1 cellular context compared by ENCODE assay signal in the genomic region with DNA sequence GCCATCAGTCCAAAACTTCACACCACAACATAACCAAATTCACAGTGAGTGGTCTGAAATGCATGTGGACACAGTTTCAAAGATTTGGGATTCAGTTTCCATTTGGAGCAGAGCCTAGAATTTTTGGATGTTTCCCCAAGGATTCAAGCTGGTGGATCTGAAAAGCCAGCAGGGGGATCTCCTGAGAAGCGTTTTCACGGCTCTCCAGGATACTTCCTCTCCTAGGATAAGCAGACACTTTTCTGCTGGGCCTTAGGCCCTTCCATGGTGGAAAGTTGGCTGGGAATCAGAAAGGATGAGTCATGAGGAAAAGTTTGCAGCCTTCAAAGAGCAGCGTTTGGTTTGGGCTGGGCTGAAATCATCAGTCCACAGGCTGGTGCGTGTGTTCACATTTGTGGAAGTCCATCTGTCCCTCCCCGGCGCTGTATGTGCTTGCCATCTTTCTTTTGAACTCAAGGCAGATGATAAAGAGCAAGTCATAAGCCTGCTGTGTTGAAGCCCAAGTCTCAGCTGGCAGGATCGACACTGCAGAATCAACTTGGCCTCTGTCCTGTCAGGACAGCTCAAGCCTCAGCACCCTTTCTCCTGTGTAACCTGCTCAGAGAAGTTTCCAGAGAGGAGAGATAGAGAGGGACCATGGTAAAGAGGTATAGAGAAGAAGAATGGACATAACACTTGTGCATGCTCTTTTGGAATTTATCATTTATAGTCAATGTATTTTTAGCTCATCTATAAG.
A peak's percentile ranks its signal among the peaks of the same experiment; 100 is the strongest.
TF ChIP-seq lines count a peak whose summit lies in the region.

No MANE protein-coding gene starts in this region.

TF ChIP-seq in HEK293, 187 proteins besides CTCF, POLR2A, EP300 and RAD21 (continued from another document and continues in another):
- TF ChIP-seq, protein P1, sequence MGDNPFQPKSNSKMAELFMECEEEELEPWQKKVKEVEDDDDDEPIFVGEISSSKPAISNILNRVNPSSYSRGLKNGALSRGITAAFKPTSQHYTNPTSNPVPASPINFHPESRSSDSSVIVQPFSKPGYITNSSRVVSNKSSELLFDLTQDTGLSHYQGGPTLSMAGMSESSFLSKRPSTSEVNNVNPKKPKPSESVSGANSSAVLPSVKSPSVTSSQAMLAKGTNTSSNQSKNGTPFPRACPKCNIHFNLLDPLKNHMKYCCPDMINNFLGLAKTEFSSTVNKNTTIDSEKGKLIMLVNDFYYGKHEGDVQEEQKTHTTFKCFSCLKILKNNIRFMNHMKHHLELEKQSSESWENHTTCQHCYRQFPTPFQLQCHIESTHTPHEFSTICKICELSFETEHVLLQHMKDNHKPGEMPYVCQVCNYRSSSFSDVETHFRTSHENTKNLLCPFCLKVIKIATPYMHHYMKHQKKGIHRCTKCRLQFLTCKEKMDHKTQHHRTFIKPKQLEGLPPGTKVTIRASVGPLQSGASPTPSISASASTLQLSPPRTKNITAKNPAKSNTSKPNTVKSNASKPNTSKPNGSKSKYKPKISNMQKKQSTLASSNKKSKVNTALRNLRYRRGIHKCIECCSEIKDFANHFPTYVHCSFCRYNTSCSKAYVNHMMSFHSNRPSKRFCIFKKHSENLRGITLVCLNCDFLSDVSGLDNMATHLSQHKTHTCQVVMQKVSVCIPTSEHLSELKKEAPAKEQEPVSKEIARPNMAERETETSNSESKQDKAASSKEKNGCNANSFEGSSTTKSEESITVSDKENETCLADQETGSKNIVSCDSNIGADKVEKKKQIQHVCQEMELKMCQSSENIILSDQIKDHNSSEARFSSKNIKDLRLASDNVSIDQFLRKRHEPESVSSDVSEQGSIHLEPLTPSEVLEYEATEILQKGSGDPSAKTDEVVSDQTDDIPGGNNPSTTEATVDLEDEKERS (tag by site-specific recombination; IDR thresholded peaks at IDR 0.05) = no peak
- TF ChIP-seq ZNF514 (tag by site-specific recombination; IDR thresholded peaks at IDR 0.05) (no peak), TCF7L2 (IDR thresholded peaks at IDR 0.05; ENCODE audit: borderline replicate concordance, low read depth, low read length) (peak; percentile 69), ZNF18 (tag by site-specific recombination; IDR thresholded peaks at IDR 0.05) (peak; percentile 83), ZNF214 (tag by site-specific recombination; IDR thresholded peaks at IDR 0.05; ENCODE audit: borderline replicate concordance) (no peak), ZBTB17 (tag by site-specific recombination; IDR thresholded peaks at IDR 0.05) (peak; percentile 91), ZNF645 (tag by site-specific recombination; IDR thresholded peaks at IDR 0.05) (no peak), ZFHX2 (tag by site-specific recombination; conservative IDR thresholded peaks at IDR 0.05) (no peak), ZNF404 (tag by site-specific recombination; IDR thresholded peaks at IDR 0.05) (no peak), ZFP37 (tag by site-specific recombination; IDR thresholded peaks at IDR 0.05) (0 out of 2 replicates have a peak, but pooled peaks have one; percentile 17), ZNF580 (tag by site-specific recombination; IDR thresholded peaks at IDR 0.05) (no peak), ZSCAN30 (tag by site-specific recombination; IDR thresholded peaks at IDR 0.05) (peak; percentile 91), ZNF518A (tag by site-specific recombination; conservative IDR thresholded peaks at IDR 0.05; ENCODE audit: low read depth) (no peak), ZNF24 (tag by site-specific recombination; IDR thresholded peaks at IDR 0.05) (peak; percentile 61; the same call in 1 of the 2 replicates), ZNF785 (tag by site-specific recombination; IDR thresholded peaks at IDR 0.05) (no peak), ZNF629 (tag by site-specific recombination; IDR thresholded peaks at IDR 0.05) (peak; percentile 82), ZBTB10 (tag by site-specific recombination; IDR thresholded peaks at IDR 0.05) (no peak), ZNF239 (tag by site-specific recombination; IDR thresholded peaks at IDR 0.05) (no peak), MEIS1 (CRISPR knock-in tag; IDR thresholded peaks at IDR 0.05; ENCODE audit: borderline replicate concordance) (no peak), ZNF121 (tag by site-specific recombination; IDR thresholded peaks at IDR 0.05) (no peak), ZNF202 (tag by site-specific recombination; IDR thresholded peaks at IDR 0.05; ENCODE audit: borderline replicate concordance) (no peak), ZNF843 (tag by site-specific recombination; IDR thresholded peaks at IDR 0.05) (peak; percentile 84), FEZF1 (tag by site-specific recombination; IDR thresholded peaks at IDR 0.05) (peak; percentile 58), ZNF596 (tag by site-specific recombination; IDR thresholded peaks at IDR 0.05) (0 out of 2 replicates have a peak, but pooled peaks have one; percentile 30)
- TF ChIP-seq, protein P2, sequence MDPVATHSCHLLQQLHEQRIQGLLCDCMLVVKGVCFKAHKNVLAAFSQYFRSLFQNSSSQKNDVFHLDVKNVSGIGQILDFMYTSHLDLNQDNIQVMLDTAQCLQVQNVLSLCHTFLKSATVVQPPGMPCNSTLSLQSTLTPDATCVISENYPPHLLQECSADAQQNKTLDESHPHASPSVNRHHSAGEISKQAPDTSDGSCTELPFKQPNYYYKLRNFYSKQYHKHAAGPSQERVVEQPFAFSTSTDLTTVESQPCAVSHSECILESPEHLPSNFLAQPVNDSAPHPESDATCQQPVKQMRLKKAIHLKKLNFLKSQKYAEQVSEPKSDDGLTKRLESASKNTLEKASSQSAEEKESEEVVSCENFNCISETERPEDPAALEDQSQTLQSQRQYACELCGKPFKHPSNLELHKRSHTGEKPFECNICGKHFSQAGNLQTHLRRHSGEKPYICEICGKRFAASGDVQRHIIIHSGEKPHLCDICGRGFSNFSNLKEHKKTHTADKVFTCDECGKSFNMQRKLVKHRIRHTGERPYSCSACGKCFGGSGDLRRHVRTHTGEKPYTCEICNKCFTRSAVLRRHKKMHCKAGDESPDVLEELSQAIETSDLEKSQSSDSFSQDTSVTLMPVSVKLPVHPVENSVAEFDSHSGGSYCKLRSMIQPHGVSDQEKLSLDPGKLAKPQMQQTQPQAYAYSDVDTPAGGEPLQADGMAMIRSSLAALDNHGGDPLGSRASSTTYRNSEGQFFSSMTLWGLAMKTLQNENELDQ (tag by site-specific recombination; IDR thresholded peaks at IDR 0.05; ENCODE audit: low read depth) = no peak
- TF ChIP-seq, protein P3, sequence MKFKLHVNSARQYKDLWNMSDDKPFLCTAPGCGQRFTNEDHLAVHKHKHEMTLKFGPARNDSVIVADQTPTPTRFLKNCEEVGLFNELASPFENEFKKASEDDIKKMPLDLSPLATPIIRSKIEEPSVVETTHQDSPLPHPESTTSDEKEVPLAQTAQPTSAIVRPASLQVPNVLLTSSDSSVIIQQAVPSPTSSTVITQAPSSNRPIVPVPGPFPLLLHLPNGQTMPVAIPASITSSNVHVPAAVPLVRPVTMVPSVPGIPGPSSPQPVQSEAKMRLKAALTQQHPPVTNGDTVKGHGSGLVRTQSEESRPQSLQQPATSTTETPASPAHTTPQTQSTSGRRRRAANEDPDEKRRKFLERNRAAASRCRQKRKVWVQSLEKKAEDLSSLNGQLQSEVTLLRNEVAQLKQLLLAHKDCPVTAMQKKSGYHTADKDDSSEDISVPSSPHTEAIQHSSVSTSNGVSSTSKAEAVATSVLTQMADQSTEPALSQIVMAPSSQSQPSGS (tag by site-specific recombination; IDR thresholded peaks at IDR 0.05; ENCODE audit: low read depth) = no peak
- TF ChIP-seq, protein P4, sequence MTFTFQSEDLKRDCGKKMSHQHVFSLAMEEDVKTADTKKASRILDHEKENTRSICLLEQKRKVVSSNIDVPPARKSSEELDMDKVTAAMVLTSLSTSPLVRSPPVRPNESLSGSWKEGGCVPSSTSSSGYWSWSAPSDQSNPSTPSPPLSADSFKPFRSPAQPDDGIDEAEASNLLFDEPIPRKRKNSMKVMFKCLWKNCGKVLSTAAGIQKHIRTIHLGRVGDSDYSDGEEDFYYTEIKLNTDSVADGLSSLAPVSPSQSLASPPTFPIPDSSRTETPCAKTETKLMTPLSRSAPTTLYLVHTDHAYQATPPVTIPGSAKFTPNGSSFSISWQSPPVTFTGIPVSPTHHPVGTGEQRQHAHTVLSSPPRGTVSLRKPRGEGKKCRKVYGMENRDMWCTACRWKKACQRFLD (tag by site-specific recombination; IDR thresholded peaks at IDR 0.05) = no peak
- TF ChIP-seq, protein P5, sequence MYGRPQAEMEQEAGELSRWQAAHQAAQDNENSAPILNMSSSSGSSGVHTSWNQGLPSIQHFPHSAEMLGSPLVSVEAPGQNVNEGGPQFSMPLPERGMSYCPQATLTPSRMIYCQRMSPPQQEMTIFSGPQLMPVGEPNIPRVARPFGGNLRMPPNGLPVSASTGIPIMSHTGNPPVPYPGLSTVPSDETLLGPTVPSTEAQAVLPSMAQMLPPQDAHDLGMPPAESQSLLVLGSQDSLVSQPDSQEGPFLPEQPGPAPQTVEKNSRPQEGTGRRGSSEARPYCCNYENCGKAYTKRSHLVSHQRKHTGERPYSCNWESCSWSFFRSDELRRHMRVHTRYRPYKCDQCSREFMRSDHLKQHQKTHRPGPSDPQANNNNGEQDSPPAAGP (tag by site-specific recombination; IDR thresholded peaks at IDR 0.05) = no peak
